In the genomic region with DNA sequence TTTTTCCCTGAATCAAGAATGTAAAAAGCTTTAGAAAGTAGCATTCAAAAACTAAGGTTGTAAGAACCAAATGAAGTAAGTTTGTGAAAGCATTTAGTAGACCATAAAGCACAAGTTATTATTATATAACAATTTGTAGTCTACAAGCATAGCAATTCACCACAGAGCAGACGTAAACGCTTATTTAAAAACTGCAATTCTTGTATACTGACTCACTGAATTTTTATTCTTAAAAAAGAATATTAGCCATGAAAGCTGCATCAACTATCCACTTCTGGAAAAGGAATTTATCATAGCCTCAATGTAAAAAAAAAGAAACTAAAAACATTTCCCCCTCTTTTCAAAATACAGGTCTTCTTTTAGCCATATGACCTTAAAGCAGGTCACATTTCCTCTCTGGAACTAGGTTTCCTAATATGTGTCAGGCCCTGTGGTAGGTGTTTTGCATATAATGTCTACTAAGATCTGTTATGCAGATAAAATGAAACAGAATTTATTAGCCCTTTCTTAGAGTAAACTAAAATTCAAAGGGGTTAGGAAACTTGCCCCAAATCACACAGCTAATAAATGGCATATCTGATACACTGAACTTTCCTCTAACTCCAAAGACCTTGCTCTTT, we compare ENCODE assay signal across 1 cellular context.
TF ChIP-seq lines count a peak whose summit lies in the region.

No MANE protein-coding gene starts in this region.

TF ChIP-seq in GM12878, 131 proteins besides CTCF, POLR2A, EP300 and RAD21 (continued from another document):
- TF ChIP-seq, protein P1, sequence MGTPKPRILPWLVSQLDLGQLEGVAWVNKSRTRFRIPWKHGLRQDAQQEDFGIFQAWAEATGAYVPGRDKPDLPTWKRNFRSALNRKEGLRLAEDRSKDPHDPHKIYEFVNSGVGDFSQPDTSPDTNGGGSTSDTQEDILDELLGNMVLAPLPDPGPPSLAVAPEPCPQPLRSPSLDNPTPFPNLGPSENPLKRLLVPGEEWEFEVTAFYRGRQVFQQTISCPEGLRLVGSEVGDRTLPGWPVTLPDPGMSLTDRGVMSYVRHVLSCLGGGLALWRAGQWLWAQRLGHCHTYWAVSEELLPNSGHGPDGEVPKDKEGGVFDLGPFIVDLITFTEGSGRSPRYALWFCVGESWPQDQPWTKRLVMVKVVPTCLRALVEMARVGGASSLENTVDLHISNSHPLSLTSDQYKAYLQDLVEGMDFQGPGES (IDR thresholded peaks at IDR 0.05): no peak
- no peak for TF ChIP-seq ASH2L (IDR thresholded peaks at IDR 0.05; ENCODE audit: borderline replicate concordance, low read depth)
- TF ChIP-seq ZSCAN29 (IDR thresholded peaks at IDR 0.05): no peak
- no peak for TF ChIP-seq HDAC6 (IDR thresholded peaks at IDR 0.05; ENCODE audit: unreplicated experiment)
- TF ChIP-seq ZNF207 (IDR thresholded peaks at IDR 0.05; ENCODE audit: borderline replicate concordance): no peak
- TF ChIP-seq FOXK2 (IDR thresholded peaks at IDR 0.05): no peak
- TF ChIP-seq BRCA1 (IDR thresholded peaks at IDR 0.05; ENCODE audit: low read depth, low read length): no peak
- no peak for TF ChIP-seq PML (IDR thresholded peaks at IDR 0.05; ENCODE audit: low read length)
